ENCODE assay signal across 8 cellular contexts in genomic region chr17:64965826-64966283, GRCh38. TPM values are rescaled to one million over a fixed set of nuclear protein-coding genes. Genes with fewer than 3 reads are reported as not detected.
DNase-seq lines count a peak whose midpoint lies in the region; ATAC-seq and TF ChIP-seq lines count a peak whose summit lies in the region.
"Not testable (repeated sequence)": the region's sequence is repeated elsewhere in the genome, so short reads cannot be mapped to it uniquely, and the experiment has no call there.

No MANE protein-coding gene starts in this region.

- peak; percentile 71 to 91 (median 87) for DNase-seq in CD8-positive, alpha-beta T cell
- peak; percentile 76 for DNase-seq in NCI-H82 (lab: John Stamatoyannopoulos, UW)
- peak; percentile 88 for DNase-seq in activated CD8-positive, alpha-beta T cell treated with anti-CD3 and anti-CD28 coated beads for 36 hours
- peak; percentile 70 for DNase-seq in effector CD8-positive, alpha-beta T cell (lab: John Stamatoyannopoulos, UW)
- peak; percentile 55 for DNase-seq in medulla oblongata (ENCODE audit: extremely low spot score)
- peak; percentile 49 to 81 (median 75) for DNase-seq in stimulated activated CD4-positive, alpha-beta T cell treated with anti-CD3 and anti-CD28 coated beads, TNF-alpha, amount 100 ng/mL, for 4 hours (ENCODE audit: low read depth in 3 of 3)

- POLR2A ChIA-PET in CD8-positive, alpha-beta T cell (lab: Charles Lee): interaction anchor here (0.7 to 1.8 kb wide), 6 partner anchors 9 to 91 kb away, joined by 3 to 12 read pairs (median 4); partner anchors contain the start of genes GNA13 and LRRC37A3
- POLR2A ChIA-PET in activated CD8-positive, alpha-beta T cell treated with anti-CD3 and anti-CD28 coated beads for 36 hours (lab: Charles Lee): interaction anchor here (1.1 kb wide), 1 partner anchor 157 kb away, joined by 4 read pairs; no protein-coding TSS in a partner anchor

- not testable (repeated sequence) for H3K27me3 Mint-ChIP-seq in CD8-positive, alpha-beta T cell (ENCODE audit: low read depth); activated CD8-positive, alpha-beta T cell treated with anti-CD3 and anti-CD28 coated beads for 36 hours

- peaks cover 69% of the 10 kb centered on the region for H3K4me1 Mint-ChIP-seq in CD8-positive, alpha-beta T cell (ENCODE audit: low read depth)
- H3K4me1 Mint-ChIP-seq in activated CD8-positive, alpha-beta T cell treated with anti-CD3 and anti-CD28 coated beads for 36 hours (ENCODE audit: low read depth): peaks cover 61% of the 10 kb centered on the region

- intact Hi-C loops in CD8-positive, alpha-beta T cell (cut with DNase I, micrococcal nuclease): loop anchor here (1.0 to 10.0 kb wide), 5 partner anchors 9 to 229 kb away; no protein-coding TSS in a partner anchor
- intact Hi-C loops in activated CD8-positive, alpha-beta T cell treated with anti-CD3 and anti-CD28 coated beads for 36 hours (cut with micrococcal nuclease): loop anchor here (5.0 to 10.0 kb wide), 2 partner anchors 71 to 229 kb away; no protein-coding TSS in a partner anchor

- H3K9me3 Mint-ChIP-seq in CD8-positive, alpha-beta T cell; activated CD8-positive, alpha-beta T cell treated with anti-CD3 and anti-CD28 coated beads for 36 hours: not testable (repeated sequence)

- not testable (repeated sequence) for TF ChIP-seq CTCF in CD8-positive, alpha-beta T cell (IDR thresholded peaks at IDR 0.05)
- peak; percentile 12 for TF ChIP-seq CTCF in activated CD8-positive, alpha-beta T cell treated with anti-CD3 and anti-CD28 coated beads for 36 hours (IDR thresholded peaks at IDR 0.05)

- H3K36me3 Mint-ChIP-seq in CD8-positive, alpha-beta T cell; activated CD8-positive, alpha-beta T cell treated with anti-CD3 and anti-CD28 coated beads for 36 hours (ENCODE audit: low read depth): not testable (repeated sequence)

- peak overlapping the region; percentile 47 for H3K4me3 Mint-ChIP-seq in CD8-positive, alpha-beta T cell
- peak overlapping the region; percentile 64 for H3K4me3 Mint-ChIP-seq in activated CD8-positive, alpha-beta T cell treated with anti-CD3 and anti-CD28 coated beads for 36 hours

- H3K36me3 ChIP-seq in CD8-positive, alpha-beta T cell (ENCODE audit: insufficient read depth, low read length): not testable (repeated sequence)

- peaks cover 56% of the 10 kb centered on the region for H3K4me1 ChIP-seq in CD8-positive, alpha-beta T cell (ENCODE audit: insufficient read depth, low read length)

- H3K4me3 ChIP-seq in CD8-positive, alpha-beta T cell (ENCODE audit: low read depth, low read length): not testable (repeated sequence)

- peak overlapping the region; percentile 40 for H3K27ac ChIP-seq in CD8-positive, alpha-beta T cell (ENCODE audit: low read depth, low read length)

- H3K27ac Mint-ChIP-seq in CD8-positive, alpha-beta T cell: peak overlapping the region; percentile 92
- peak overlapping the region; percentile 71 for H3K27ac Mint-ChIP-seq in activated CD8-positive, alpha-beta T cell treated with anti-CD3 and anti-CD28 coated beads for 36 hours

- peak; percentile 84 for ATAC-seq in CD8-positive, alpha-beta T cell
- ATAC-seq in GM19395 (IDR thresholded peaks at IDR 0.05; ENCODE audit: unreplicated experiment): peak; percentile 87
- ATAC-seq in HG03432 (IDR thresholded peaks at IDR 0.05; ENCODE audit: unreplicated experiment): peak; percentile 93
- ATAC-seq in activated CD8-positive, alpha-beta T cell treated with anti-CD3 and anti-CD28 coated beads for 36 hours: peak; percentile 89

- not testable (repeated sequence) for H3K9me3 ChIP-seq in CD8-positive, alpha-beta T cell (ENCODE audit: low read length)

- CTCF ChIA-PET in CD8-positive, alpha-beta T cell (lab: Charles Lee): interaction anchor here (0.7 to 0.9 kb wide), 2 partner anchors 9 to 25 kb away, joined by 3 to 4 read pairs; no protein-coding TSS in a partner anchor
- CTCF ChIA-PET in activated CD8-positive, alpha-beta T cell treated with anti-CD3 and anti-CD28 coated beads for 36 hours (lab: Charles Lee): interaction anchor here (0.7 to 3.4 kb wide), 2 partner anchors 9 to 135 kb away, joined by 3 to 13 read pairs; no protein-coding TSS in a partner anchor

- not testable (repeated sequence) for H3K27me3 ChIP-seq in CD8-positive, alpha-beta T cell (ENCODE audit: insufficient read depth, low read length)

RNA-seq across cellular contexts. Expression of gene LRRC37A3, which starts 46.6 kb away (rescaled TPM):
- total RNA-seq in CD8-positive, alpha-beta T cell: 1 to 10 TPM; 4.1 to 6.2 TPM
- 1 to 10 TPM; 4.3 to 4.8 TPM for total RNA-seq in activated CD8-positive, alpha-beta T cell treated with anti-CD3 and anti-CD28 coated beads for 36 hours
